In the genomic region with DNA sequence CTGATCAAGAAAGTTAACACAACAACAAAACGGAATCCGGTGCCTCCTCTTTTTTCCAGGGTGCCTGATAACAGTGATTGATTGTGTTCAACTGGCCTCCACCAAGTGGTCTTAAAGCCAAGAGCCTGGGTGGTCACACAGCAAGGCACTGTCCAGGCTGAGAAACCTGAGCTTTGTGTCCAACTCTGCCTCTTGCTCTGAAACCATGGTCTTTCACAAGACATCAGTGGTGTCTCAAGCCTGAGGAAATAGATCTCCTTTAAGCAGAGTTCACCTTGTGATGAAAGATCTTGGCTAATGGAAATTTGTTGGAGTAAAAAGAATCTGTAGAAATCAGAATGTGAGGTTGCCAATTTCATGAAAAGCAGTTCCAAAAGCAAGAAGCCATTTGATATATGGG, we compare ENCODE assay signal across 15 cellular contexts. TPM values are rescaled to one million over a fixed set of nuclear protein-coding genes. Genes with fewer than 3 reads are reported as not detected.
DNase-seq lines count a peak whose midpoint lies in the region; ATAC-seq and TF ChIP-seq lines count a peak whose summit lies in the region.
"Had no signal": no experiment of that assay in that cellular context is flagged by ENCODE, and none has a peak within 500 bp of the region (broad histone marks: within the 10 kb centered on the region; RNA-seq: fewer than 3 reads in every experiment).

No MANE protein-coding gene starts in this region.

- DNase-seq in HL-60 (ENCODE audit: low read depth in 1 of 2, low spot score in 1 of 2) (peak in 1 of 2 experiments; percentile 57), adipocyte (ENCODE audit: low read depth) (no peak), aorta (no peak), NCI-H2029 treated with DMSO at 0.1 percent for 48 hours (lab: John Stamatoyannopoulos, UW) (no peak), HCEC 1CT (no peak)
- DNase-seq: ACHN; CD4-positive, alpha-beta memory T cell; DMS79 treated with DMSO at 0.1 percent for 48 hours; GF-D8; GOT3; H7 had no signal

- TF ChIP-seq CTCF in HL-60 (IDR thresholded peaks at IDR 0.05; ENCODE audit: insufficient read depth, low read length) (no peak), neutrophil (IDR thresholded peaks at IDR 0.05) (no peak)

- H3K27me3 ChIP-seq in HL-60 (ENCODE audit: insufficient read depth, poor library complexity, severe bottlenecking) (no peaks in the 10 kb centered on the region), adipocyte (replicated peaks; ENCODE audit: control insufficient read depth, insufficient read depth, low read length) (no peaks in the 10 kb centered on the region), neutrophil (no peaks in the 10 kb centered on the region), aorta (ENCODE audit: control insufficient read depth in 1 of 2, insufficient read depth in 2 of 2, low read length in 1 of 2) (no peaks in the 10 kb centered on the region)
- H3K27me3 ChIP-seq: BLaER1 had no signal

- ATAC-seq in aorta (ENCODE audit: low FRiP score) (peak; percentile 60), GM18909 (IDR thresholded peaks at IDR 0.05; ENCODE audit: poor library complexity, unreplicated experiment) (no peak)
- ATAC-seq: HepG2 had no signal

- peak overlapping the region; percentile 14 for H3K9ac ChIP-seq in adipocyte (ENCODE audit: low read length)
- H3K9ac ChIP-seq: BLaER1 had no signal

- H3K4me3 ChIP-seq in HL-60 (replicated peaks; ENCODE audit: insufficient read depth, low read length), result no peak overlapping the region
- no peak overlapping the region for H3K4me3 ChIP-seq in adipocyte (ENCODE audit: low read length)
- peak overlapping the region in 1 of 2 experiments; percentile 3 for H3K4me3 ChIP-seq in neutrophil (ENCODE audit: low read depth in 1 of 2, low read length in 1 of 2)
- H3K4me3 ChIP-seq in aorta (ENCODE audit: low read length in 2 of 2), result no peak overlapping the region
- H3K4me3 ChIP-seq: BLaER1 had no signal

- intact Hi-C loops in aorta (cut with DNase I), result no loop called here

- 6 to 30% methylated on average over 2 of the region's 2 CpGs for WGBS in aorta, 2 donors

- peak overlapping the region; percentile 27; the same call in 1 of the 2 replicates for H3K27ac ChIP-seq in HL-60 (replicated peaks)
- peak overlapping the region; percentile 82 for H3K27ac ChIP-seq in neutrophil
- H3K27ac ChIP-seq in aorta (ENCODE audit: low read depth in 1 of 2, low read length in 2 of 2), result no peak overlapping the region
- H3K27ac ChIP-seq: BLaER1 had no signal

- peaks cover 31% of the 10 kb centered on the region for H3K4me1 ChIP-seq in adipocyte (ENCODE audit: control insufficient read depth, insufficient read depth, low read length)
- H3K4me1 ChIP-seq in neutrophil (ENCODE audit: control insufficient read depth in 1 of 2, insufficient read depth in 1 of 2, low read depth in 1 of 2, low read length in 1 of 2), result peaks cover 46 to 54% of the 10 kb centered on the region in 2 experiments
- no peaks in the 10 kb centered on the region for H3K4me1 ChIP-seq in aorta (ENCODE audit: control insufficient read depth in 1 of 2, insufficient read depth in 2 of 2, low read length in 2 of 2)

- H3K9me3 ChIP-seq in adipocyte (ENCODE audit: control insufficient read depth, low read length) (peaks cover 5% of the 10 kb centered on the region), neutrophil (no peaks in the 10 kb centered on the region), aorta (ENCODE audit: control insufficient read depth, low read length) (no peaks in the 10 kb centered on the region)
- H3K9me3 ChIP-seq: BLaER1 had no signal

- H3K36me3 ChIP-seq in adipocyte (ENCODE audit: control insufficient read depth, insufficient read depth, low read length, severe bottlenecking) (no peaks in the 10 kb centered on the region), neutrophil (no peaks in the 10 kb centered on the region), aorta (ENCODE audit: control insufficient read depth in 1 of 2, insufficient read depth in 2 of 2, low read length in 1 of 2) (no peaks in the 10 kb centered on the region)
- H3K36me3 ChIP-seq: BLaER1 had no signal

RNA-seq across cellular contexts. Expression of a gene that starts 47.3 kb away (rescaled TPM):
- 10 to 100 TPM; 61.3 to 97.8 TPM for total RNA-seq in aorta
- 10 to 100 TPM; 20.3 to 49.7 TPM for polyA plus RNA-seq in aorta

Comparison
In these comparisons a context has a peak if more than half of its experiments do, and no peak if none do; other contexts are left out.
1. H3K27ac ChIP-seq: peak in HL-60 (single experiment) and neutrophil (single experiment); none in aorta (0 of 2).